16 cellular contexts compared by ENCODE assay signal in the genomic region with DNA sequence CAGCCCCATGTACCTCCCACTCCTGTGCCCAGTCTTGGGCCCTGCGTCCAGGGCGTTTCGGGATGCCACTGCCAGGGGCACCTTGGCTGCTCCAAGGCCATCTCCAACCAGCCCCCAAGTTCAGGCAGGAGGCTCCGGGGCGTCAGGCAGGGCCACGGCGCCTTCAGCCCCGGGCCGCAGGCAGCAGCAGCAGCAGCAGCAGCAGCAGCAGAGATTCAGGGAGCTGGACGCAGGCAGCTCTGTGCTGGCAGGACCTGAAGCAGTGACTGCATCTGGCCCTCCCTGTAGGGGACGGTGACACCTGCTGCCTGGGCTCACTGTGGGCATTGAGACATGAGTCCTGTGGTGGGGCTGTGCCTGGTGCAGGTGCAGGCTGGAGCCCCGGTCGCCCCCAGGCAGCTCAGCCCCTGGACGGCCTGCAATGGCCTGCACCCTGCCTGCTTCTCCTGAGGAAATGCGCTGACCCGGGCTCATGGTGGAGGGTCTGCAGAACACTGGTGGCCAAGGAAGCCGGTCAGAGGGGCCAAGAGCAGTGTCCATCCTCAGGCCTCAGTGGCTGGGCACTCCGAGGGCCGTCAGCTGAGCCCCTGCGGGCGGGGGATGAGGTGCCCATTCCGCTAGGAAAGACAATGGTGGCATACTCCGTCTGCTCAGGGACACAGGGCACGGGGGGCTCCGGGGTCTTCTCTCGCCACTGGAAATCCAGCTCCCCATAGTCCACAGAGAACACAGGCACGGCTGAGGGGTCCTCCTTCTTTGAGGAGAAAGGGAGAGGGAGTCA. TPM values are rescaled to one million over a fixed set of nuclear protein-coding genes. Genes with fewer than 3 reads are reported as not detected.
DNase-seq lines count a peak whose midpoint lies in the region; ATAC-seq and TF ChIP-seq lines count a peak whose summit lies in the region.
"Had no signal": no experiment of that assay in that cellular context is flagged by ENCODE, and none has a peak within 500 bp of the region (broad histone marks: within the 10 kb centered on the region; RNA-seq: fewer than 3 reads in every experiment).

No MANE protein-coding gene starts in this region.

- intact Hi-C loops in activated CD4-positive, alpha-beta T cell treated with anti-CD3 and anti-CD28 coated beads for 36 hours (cut with DNase I, micrococcal nuclease): no loop called here
- intact Hi-C loops in naive thymus-derived CD4-positive, alpha-beta T cell (cut with micrococcal nuclease): no loop called here

- CTCF ChIA-PET in activated CD4-positive, alpha-beta T cell treated with anti-CD3 and anti-CD28 coated beads for 36 hours (lab: Charles Lee): interaction anchor here (0.6 kb wide), 1 partner anchor 327 kb away, joined by 3 read pairs; no protein-coding TSS in a partner anchor
- CTCF ChIA-PET in naive thymus-derived CD4-positive, alpha-beta T cell (lab: Charles Lee): no interaction called here

- ATAC-seq in activated CD4-positive, alpha-beta T cell treated with anti-CD3 and anti-CD28 coated beads for 36 hours: no peak
- ATAC-seq in activated T-helper 17 cell treated with anti-CD3 and anti-CD28 coated beads, Interleukin-2, amount 50 U/mL, for 72 hours (replicated peaks): peak; percentile 21
- no peak for ATAC-seq in naive thymus-derived CD4-positive, alpha-beta T cell
- ATAC-seq: pancreas had no signal

- no peak overlapping the region for H3K27ac Mint-ChIP-seq in activated CD4-positive, alpha-beta T cell treated with anti-CD3 and anti-CD28 coated beads for 36 hours
- H3K27ac Mint-ChIP-seq in activated T-helper 17 cell treated with anti-CD3 and anti-CD28 coated beads, Interleukin-2, amount 50 U/mL, for 72 hours: no peak overlapping the region
- no peak overlapping the region for H3K27ac Mint-ChIP-seq in naive thymus-derived CD4-positive, alpha-beta T cell
- H3K27ac Mint-ChIP-seq: dendritic cell treated with granulocyte-macrophage colony-stimulating factor and Interleukin-4, amounts not matched to agents 40 ng/mL and 50 ng/mL, for 4 days had no signal

- H3K36me3 ChIP-seq in osteoblast (ENCODE audit: insufficient read depth, low read length): no peaks in the 10 kb centered on the region
- no peaks in the 10 kb centered on the region for H3K36me3 ChIP-seq in naive thymus-derived CD4-positive, alpha-beta T cell (ENCODE audit: control insufficient read depth in 2 of 3, insufficient read depth in 3 of 3, low read length in 3 of 3)
- H3K36me3 ChIP-seq: pancreas, thoracic aorta had no signal

- no peaks in the 10 kb centered on the region for H4K20me1 ChIP-seq in osteoblast (ENCODE audit: insufficient read depth, low read length)

- no peaks in the 10 kb centered on the region for H3K9me3 ChIP-seq in osteoblast (ENCODE audit: low read depth, low read length)
- H3K9me3 ChIP-seq in naive thymus-derived CD4-positive, alpha-beta T cell (ENCODE audit: control insufficient read depth in 2 of 3, low read length in 3 of 3): no peaks in the 10 kb centered on the region
- H3K9me3 ChIP-seq: pancreas, thoracic aorta had no signal

- H3K4me3 ChIP-seq in GM12865 (ENCODE audit: low read depth, low read length) (no peak overlapping the region), osteoblast (ENCODE audit: insufficient read depth, low read length) (no peak overlapping the region)
- H3K4me3 ChIP-seq in naive thymus-derived CD4-positive, alpha-beta T cell (ENCODE audit: low read length): no peak overlapping the region
- H3K4me3 ChIP-seq: pancreas, thoracic aorta had no signal

- POLR2A ChIA-PET in activated CD4-positive, alpha-beta T cell treated with anti-CD3 and anti-CD28 coated beads for 36 hours (lab: Charles Lee): no interaction called here
- POLR2A ChIA-PET in naive thymus-derived CD4-positive, alpha-beta T cell (lab: Charles Lee): no interaction called here

- no peaks in the 10 kb centered on the region for H3K27me3 ChIP-seq in osteoblast (ENCODE audit: insufficient read depth, low read length)
- H3K27me3 ChIP-seq in naive thymus-derived CD4-positive, alpha-beta T cell (ENCODE audit: control insufficient read depth in 2 of 2, insufficient read depth in 2 of 2, low read length in 2 of 2): no peaks in the 10 kb centered on the region
- H3K27me3 ChIP-seq: pancreas had no signal

- no peaks in the 10 kb centered on the region for H3K79me2 ChIP-seq in osteoblast (ENCODE audit: insufficient read depth, low read length)

- H3K4me1 Mint-ChIP-seq in activated CD4-positive, alpha-beta T cell treated with anti-CD3 and anti-CD28 coated beads for 36 hours: peaks cover 12% of the 10 kb centered on the region
- peaks cover 9% of the 10 kb centered on the region for H3K4me1 Mint-ChIP-seq in activated T-helper 17 cell treated with anti-CD3 and anti-CD28 coated beads, Interleukin-2, amount 50 U/mL, for 72 hours
- H3K4me1 Mint-ChIP-seq in naive thymus-derived CD4-positive, alpha-beta T cell: peaks cover 5 to 10% (median 7%) of the 10 kb centered on the region in 7 donors

- H2AFZ ChIP-seq in osteoblast (ENCODE audit: low read length): no peak overlapping the region

- no peaks in the 10 kb centered on the region for H3K27me3 Mint-ChIP-seq in activated CD4-positive, alpha-beta T cell treated with anti-CD3 and anti-CD28 coated beads for 36 hours
- no peaks in the 10 kb centered on the region for H3K27me3 Mint-ChIP-seq in activated T-helper 17 cell treated with anti-CD3 and anti-CD28 coated beads, Interleukin-2, amount 50 U/mL, for 72 hours
- peaks cover 0 to 6% (median 0%) of the 10 kb centered on the region in 5 donors for H3K27me3 Mint-ChIP-seq in naive thymus-derived CD4-positive, alpha-beta T cell

- no peak for TF ChIP-seq CTCF in GM12865 (IDR thresholded peaks at IDR 0.05; ENCODE audit: insufficient read depth, low read depth, low read length, missing control alignments)
- no peak for TF ChIP-seq CTCF in osteoblast (IDR thresholded peaks at IDR 0.05; ENCODE audit: extremely low read depth, low read depth, low read length)

- no peaks in the 10 kb centered on the region for H3K4me1 ChIP-seq in osteoblast (ENCODE audit: insufficient read depth, low read length)
- H3K4me1 ChIP-seq in naive thymus-derived CD4-positive, alpha-beta T cell (ENCODE audit: control insufficient read depth in 2 of 2, insufficient read depth in 2 of 2, low read length in 2 of 2): peaks cover 0 to 4% of the 10 kb centered on the region in 2 donors
- H3K4me1 ChIP-seq: pancreas had no signal

- H3K36me3 Mint-ChIP-seq in activated CD4-positive, alpha-beta T cell treated with anti-CD3 and anti-CD28 coated beads for 36 hours (ENCODE audit: low read depth): peaks cover 14% of the 10 kb centered on the region
- H3K36me3 Mint-ChIP-seq in activated T-helper 17 cell treated with anti-CD3 and anti-CD28 coated beads, Interleukin-2, amount 50 U/mL, for 72 hours (ENCODE audit: low read depth): peaks cover 49% of the 10 kb centered on the region
- no peaks in the 10 kb centered on the region for H3K36me3 Mint-ChIP-seq in naive thymus-derived CD4-positive, alpha-beta T cell

- peak; percentile 14 for DNase-seq in activated CD4-positive, alpha-beta T cell treated with anti-CD3 and anti-CD28 coated beads for 36 hours
- DNase-seq in activated CD4-positive, alpha-beta T cell treated with anti-CD3 and anti-CD28 coated beads, Interleukin-2, amount 50 U/mL, for 1 hour: no peak
- DNase-seq in GM12865 (ENCODE audit: low read depth) (peak; percentile 1), osteoblast (ENCODE audit: insufficient read length, low spot score, missing footprints) (peak; percentile 65), NCI-H446 treated with DMSO at 0.1 percent for 48 hours (lab: John Stamatoyannopoulos, UW) (no peak), substantia nigra (lab: John Stamatoyannopoulos, UW) (no peak)
- no peak for DNase-seq in naive thymus-derived CD4-positive, alpha-beta T cell
- DNase-seq: foreskin fibroblast; Karpas-422; NCI-H2171 treated with DMSO at 0.1 percent for 48 hours; stimulated activated CD4-positive, alpha-beta T cell treated with anti-CD3 and anti-CD28 coated beads, Interleukin-4, amount 100 ng/mL, for 1 hour had no signal

- H3K27ac ChIP-seq in osteoblast (ENCODE audit: low read depth, low read length): no peak overlapping the region
- H3K27ac ChIP-seq in naive thymus-derived CD4-positive, alpha-beta T cell (ENCODE audit: low read depth, low read length): no peak overlapping the region
- H3K27ac ChIP-seq in substantia nigra (ENCODE audit: low read depth, low read length, poor library complexity, severe bottlenecking): no peak overlapping the region
- H3K27ac ChIP-seq: C4-2B, pancreas, thoracic aorta had no signal

- no peak overlapping the region for H3K4me3 Mint-ChIP-seq in activated CD4-positive, alpha-beta T cell treated with anti-CD3 and anti-CD28 coated beads for 36 hours
- H3K4me3 Mint-ChIP-seq in activated T-helper 17 cell treated with anti-CD3 and anti-CD28 coated beads, Interleukin-2, amount 50 U/mL, for 72 hours: no peak overlapping the region
- no peak overlapping the region for H3K4me3 Mint-ChIP-seq in naive thymus-derived CD4-positive, alpha-beta T cell
- H3K4me3 Mint-ChIP-seq: dendritic cell treated with granulocyte-macrophage colony-stimulating factor and Interleukin-4, amounts not matched to agents 40 ng/mL and 50 ng/mL, for 4 days had no signal

- no peaks in the 10 kb centered on the region for H3K9me3 Mint-ChIP-seq in activated CD4-positive, alpha-beta T cell treated with anti-CD3 and anti-CD28 coated beads for 36 hours (ENCODE audit: low read depth)
- H3K9me3 Mint-ChIP-seq in activated T-helper 17 cell treated with anti-CD3 and anti-CD28 coated beads, Interleukin-2, amount 50 U/mL, for 72 hours: no peaks in the 10 kb centered on the region
- no peaks in the 10 kb centered on the region for H3K9me3 Mint-ChIP-seq in naive thymus-derived CD4-positive, alpha-beta T cell
- H3K9me3 Mint-ChIP-seq: dendritic cell treated with granulocyte-macrophage colony-stimulating factor and Interleukin-4, amounts not matched to agents 40 ng/mL and 50 ng/mL, for 4 days had no signal

- H3K4me2 ChIP-seq in osteoblast (ENCODE audit: insufficient read depth, low read length): no peak overlapping the region

RNA-seq across cellular contexts. Expression of gene PDCD1, which starts 8.0 kb away (rescaled TPM):
- total RNA-seq in activated CD4-positive, alpha-beta T cell treated with anti-CD3 and anti-CD28 coated beads for 36 hours: 10 to 100 TPM; 33.2 to 37.2 TPM
- total RNA-seq in activated T-helper 17 cell treated with anti-CD3 and anti-CD28 coated beads, Interleukin-2, amount 50 U/mL, for 72 hours: 10 to 100 TPM; 13.1 to 77.6 TPM
- total RNA-seq in osteoblast: not detected in 2 replicates
- total RNA-seq in naive thymus-derived CD4-positive, alpha-beta T cell: 1 to 10 TPM in 2 of 5 experiments, under 1 TPM in 1, not detected in 2; 0.56 to 9.4 (median 1.1) TPM
- polyA plus RNA-seq in naive thymus-derived CD4-positive, alpha-beta T cell: under 1 TPM; 0.24 to 0.85 TPM

RNA-seq across cellular contexts. Expression of gene RTP5, which starts 18.8 kb away (rescaled TPM):
- under 1 TPM in 1 of 2 experiments, not detected in 1; 0.07 TPM for total RNA-seq in activated CD4-positive, alpha-beta T cell treated with anti-CD3 and anti-CD28 coated beads for 36 hours
- under 1 TPM in 1 of 2 donors, not detected in 1; 0.58 TPM for total RNA-seq in activated T-helper 17 cell treated with anti-CD3 and anti-CD28 coated beads, Interleukin-2, amount 50 U/mL, for 72 hours
- total RNA-seq in osteoblast: not detected in 2 replicates
- total RNA-seq in naive thymus-derived CD4-positive, alpha-beta T cell: under 1 TPM in 1 of 5 experiments, not detected in 4; 0.54 TPM
- not detected for polyA plus RNA-seq in naive thymus-derived CD4-positive, alpha-beta T cell
- total RNA-seq: pancreas had no signal

RNA-seq across cellular contexts. Expression of gene NEU4, which starts 41.7 kb away (rescaled TPM):
- total RNA-seq in activated CD4-positive, alpha-beta T cell treated with anti-CD3 and anti-CD28 coated beads for 36 hours: under 1 TPM; 0.76 to 0.89 TPM
- 1 to 10 TPM; 1.1 to 9.8 TPM for total RNA-seq in activated T-helper 17 cell treated with anti-CD3 and anti-CD28 coated beads, Interleukin-2, amount 50 U/mL, for 72 hours
- not detected in 2 replicates for total RNA-seq in osteoblast
- total RNA-seq in naive thymus-derived CD4-positive, alpha-beta T cell: 10 to 100 TPM in 1 of 5 experiments, 1 to 10 TPM in 2, not detected in 2; 1.1 to 13.9 (median 1.2) TPM
- not detected for polyA plus RNA-seq in naive thymus-derived CD4-positive, alpha-beta T cell
- total RNA-seq: pancreas had no signal

Comparison
In these comparisons a context has a peak if more than half of its experiments do, and no peak if none do; other contexts are left out.
1. DNase-seq: peak in activated CD4-positive, alpha-beta T cell treated with anti-CD3 and anti-CD28 coated beads for 36 hours (single experiment), GM12865 (single experiment) and osteoblast (single experiment); none in activated CD4-positive, alpha-beta T cell treated with anti-CD3 and anti-CD28 coated beads, Interleukin-2, amount 50 U/mL, for 1 hour (single experiment), naive thymus-derived CD4-positive, alpha-beta T cell (0 of 9), NCI-H446 treated with DMSO at 0.1 percent for 48 hours (single experiment) and substantia nigra (0 of 49).